Comparison of ENCODE assay signal across 32 cellular contexts in the genomic region with DNA sequence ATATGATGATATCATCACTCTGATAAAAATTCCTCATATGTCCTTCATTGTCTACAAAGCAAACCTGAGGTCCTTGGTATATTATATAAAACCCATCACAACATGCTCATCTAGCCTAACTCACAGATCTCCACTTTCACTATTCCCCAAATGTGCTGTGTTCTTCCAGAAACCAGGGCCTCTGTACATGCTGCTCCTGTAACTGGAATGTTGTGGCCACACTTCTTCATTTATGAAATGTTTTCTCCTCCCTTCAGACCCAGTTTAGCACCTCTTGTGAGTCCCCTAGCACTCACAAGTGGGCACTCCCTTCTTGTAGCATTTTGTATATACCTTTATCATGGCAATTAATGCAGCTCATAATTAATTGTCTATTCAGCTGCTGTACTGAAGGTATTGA.
"Had no signal": no experiment of that assay in that cellular context is flagged by ENCODE, and none has a peak within 500 bp of the region (broad histone marks: within the 10 kb centered on the region; RNA-seq: fewer than 3 reads in every experiment).

No MANE protein-coding gene starts in this region.

- H3K9me3 ChIP-seq: Peyer's patch, SJSA1, SK-N-SH had no signal

- H3K4me1 Mint-ChIP-seq: activated CD4-positive, alpha-beta T cell treated with anti-CD3 and anti-CD28 coated beads for 36 hours; activated CD4-positive, alpha-beta T cell treated with anti-CD3 and anti-CD28 coated beads, Interleukin-2, amount 10 ng/mL, durations not matched to agents 7 days and 5 days; activated naive CD8-positive, alpha-beta T cell treated with anti-CD3 and anti-CD28 coated beads, Interleukin-2, amount 50 U/mL, for 24 hours had no signal

- ATAC-seq: activated CD4-positive, alpha-beta T cell treated with anti-CD3 and anti-CD28 coated beads for 36 hours; activated CD4-positive, CD25-positive, alpha-beta regulatory T cell treated with anti-CD3 and anti-CD28 coated beads, Interleukin-2, amount 50 U/mL, for 24 hours; activated CD8-positive, alpha-beta T cell treated with anti-CD3 and anti-CD28 coated beads, Interleukin-2, amount 10 ng/mL, durations not matched to agents 7 days and 5 days; activated naive CD8-positive, alpha-beta T cell treated with anti-CD3 and anti-CD28 coated beads, Interleukin-2, amount 50 U/mL, for 24 hours; PC-3 had no signal

- H3K9me3 Mint-ChIP-seq: activated CD4-positive, alpha-beta T cell treated with anti-CD3 and anti-CD28 coated beads, Interleukin-2, amount 10 ng/mL, durations not matched to agents 7 days and 5 days; activated naive CD4-positive, alpha-beta T cell treated with anti-CD3 and anti-CD28 coated beads for 36 hours; activated naive CD8-positive, alpha-beta T cell treated with anti-CD3 and anti-CD28 coated beads, Interleukin-2, amount 50 U/mL, for 24 hours; activated T-cell treated with anti-CD3 and anti-CD28 coated beads, Interleukin-2, amount 50 U/mL, for 24 hours; activated T-helper 2 cell treated with anti-CD3 and anti-CD28 coated beads, Interferon-gamma antibody, Interleukin-2, Interleukin-4, amounts not matched to agents 10 μg/mL and 5 μg/mL and 100 μg/mL, durations not matched to agents 14 hours and 24 hours and 36 hours; brain; T-helper 1 cell treated with Interleukin-12 subunit alpha and Interleukin-12 subunit beta and Interleukin-4 antibody, amounts not matched to agents 30 μg/mL and 1 μg/mL, for 36 hours; T-helper 2 cell treated with Interferon-gamma antibody and Interleukin-4, amounts not matched to agents 5 μg/mL and 100 μg/mL, for 36 hours had no signal

- H3K4me1 ChIP-seq: Peyer's patch, SJSA1 had no signal

- H3K4me3 ChIP-seq: Peyer's patch, SJSA1 had no signal

- H3K4me3 Mint-ChIP-seq: activated CD4-positive, alpha-beta T cell treated with anti-CD3 and anti-CD28 coated beads for 36 hours; activated CD4-positive, alpha-beta T cell treated with anti-CD3 and anti-CD28 coated beads, Interleukin-2, amount 10 ng/mL, durations not matched to agents 7 days and 5 days; activated CD8-positive, alpha-beta T cell treated with anti-CD3 and anti-CD28 coated beads, Interleukin-2, amount 10 ng/mL, durations not matched to agents 7 days and 5 days; activated naive CD4-positive, alpha-beta T cell treated with anti-CD3 and anti-CD28 coated beads for 36 hours; activated naive CD8-positive, alpha-beta T cell; activated naive CD8-positive, alpha-beta T cell treated with anti-CD3 and anti-CD28 coated beads, Interleukin-2, amount 50 U/mL, for 24 hours; activated T-cell treated with anti-CD3 and anti-CD28 coated beads, Interleukin-2, amount 50 U/mL, for 24 hours; brain; T-helper 1 cell treated with Interleukin-12 subunit alpha and Interleukin-12 subunit beta and Interleukin-4 antibody, amounts not matched to agents 30 μg/mL and 1 μg/mL, for 36 hours; T-helper 2 cell treated with Interferon-gamma antibody and Interleukin-4, amounts not matched to agents 5 μg/mL and 100 μg/mL, for 36 hours had no signal

- H3K27me3 Mint-ChIP-seq: activated CD4-positive, alpha-beta T cell treated with anti-CD3 and anti-CD28 coated beads for 36 hours; activated CD4-positive, alpha-beta T cell treated with anti-CD3 and anti-CD28 coated beads, Interleukin-2, amount 10 ng/mL, durations not matched to agents 7 days and 5 days; activated naive CD8-positive, alpha-beta T cell; activated naive CD8-positive, alpha-beta T cell treated with anti-CD3 and anti-CD28 coated beads, Interleukin-2, amount 50 U/mL, for 24 hours; activated T-cell treated with anti-CD3 and anti-CD28 coated beads, Interleukin-2, amount 50 U/mL, for 24 hours; brain had no signal

- H3K4me2 ChIP-seq: SK-N-SH had no signal

- H3K27me3 ChIP-seq: Peyer's patch, SJSA1 had no signal

- H3K27ac ChIP-seq: Peyer's patch, SJSA1 had no signal

- H3K9ac ChIP-seq: SK-N-SH had no signal

- DNase-seq: activated CD4-positive, alpha-beta T cell treated with anti-CD3 and anti-CD28 coated beads for 36 hours; activated CD4-positive, alpha-beta T cell treated with anti-CD3 and anti-CD28 coated beads, Interleukin-2, amount 10 ng/mL, durations not matched to agents 7 days and 5 days; activated CD4-positive, alpha-beta T cell treated with anti-CD3 and anti-CD28 coated beads, Interleukin-2, amount 50 U/mL, for 48 hours; activated CD8-positive, alpha-beta T cell treated with anti-CD3 and anti-CD28 coated beads, Interleukin-2, amount 10 ng/mL, durations not matched to agents 7 days and 5 days; activated gamma-delta T cell; activated naive CD4-positive, alpha-beta T cell treated with anti-CD3 and anti-CD28 coated beads for 36 hours; activated naive CD8-positive, alpha-beta T cell treated with anti-CD3 and anti-CD28 coated beads, Interleukin-2, amount 50 U/mL, for 24 hours; activated T-cell treated with anti-CD3 and anti-CD28 coated beads, Interleukin-2, amount 50 U/mL, for 24 hours; anterior cingulate cortex; caudate nucleus; cerebellar nuclear complex; Karpas-422; NCI-H1105 treated with DMSO at 0.1 percent for 48 hours; NCI-H1436 treated with DMSO at 0.1 percent for 48 hours; NCI-H1694 treated with DMSO at 0.1 percent for 48 hours; NCI-H2029; NCI-H345; NCI-H526; NCI-H748 treated with DMSO at 0.1 percent for 48 hours; NK-92 treated with Interleukin-12 subunit alpha and Interleukin-12 subunit beta, amount 100 ng/mL, for 24 hours; PC-3; Peyer's patch; RPMI8226; SHP77 treated with DMSO at 0.1 percent for 48 hours; SK-N-SH had no signal

- H3K27ac Mint-ChIP-seq: activated CD4-positive, alpha-beta T cell treated with anti-CD3 and anti-CD28 coated beads for 36 hours; activated CD4-positive, alpha-beta T cell treated with anti-CD3 and anti-CD28 coated beads, Interleukin-2, amount 10 ng/mL, durations not matched to agents 7 days and 5 days; activated CD8-positive, alpha-beta T cell treated with anti-CD3 and anti-CD28 coated beads, Interleukin-2, amount 10 ng/mL, durations not matched to agents 7 days and 5 days; activated naive CD4-positive, alpha-beta T cell treated with anti-CD3 and anti-CD28 coated beads for 36 hours; activated naive CD8-positive, alpha-beta T cell; activated naive CD8-positive, alpha-beta T cell treated with anti-CD3 and anti-CD28 coated beads, Interleukin-2, amount 50 U/mL, for 24 hours; activated T-cell treated with anti-CD3 and anti-CD28 coated beads, Interleukin-2, amount 50 U/mL, for 24 hours; activated T-helper 2 cell treated with anti-CD3 and anti-CD28 coated beads, Interferon-gamma antibody, Interleukin-2, Interleukin-4, amounts not matched to agents 10 μg/mL and 5 μg/mL and 100 μg/mL, durations not matched to agents 14 hours and 24 hours and 36 hours; T-helper 1 cell treated with Interleukin-12 subunit alpha and Interleukin-12 subunit beta and Interleukin-4 antibody, amounts not matched to agents 30 μg/mL and 1 μg/mL, for 36 hours; T-helper 2 cell treated with Interferon-gamma antibody and Interleukin-4, amounts not matched to agents 5 μg/mL and 100 μg/mL, for 36 hours had no signal
